Comparison of ENCODE assay signal across 32 cellular contexts in the genomic region with DNA sequence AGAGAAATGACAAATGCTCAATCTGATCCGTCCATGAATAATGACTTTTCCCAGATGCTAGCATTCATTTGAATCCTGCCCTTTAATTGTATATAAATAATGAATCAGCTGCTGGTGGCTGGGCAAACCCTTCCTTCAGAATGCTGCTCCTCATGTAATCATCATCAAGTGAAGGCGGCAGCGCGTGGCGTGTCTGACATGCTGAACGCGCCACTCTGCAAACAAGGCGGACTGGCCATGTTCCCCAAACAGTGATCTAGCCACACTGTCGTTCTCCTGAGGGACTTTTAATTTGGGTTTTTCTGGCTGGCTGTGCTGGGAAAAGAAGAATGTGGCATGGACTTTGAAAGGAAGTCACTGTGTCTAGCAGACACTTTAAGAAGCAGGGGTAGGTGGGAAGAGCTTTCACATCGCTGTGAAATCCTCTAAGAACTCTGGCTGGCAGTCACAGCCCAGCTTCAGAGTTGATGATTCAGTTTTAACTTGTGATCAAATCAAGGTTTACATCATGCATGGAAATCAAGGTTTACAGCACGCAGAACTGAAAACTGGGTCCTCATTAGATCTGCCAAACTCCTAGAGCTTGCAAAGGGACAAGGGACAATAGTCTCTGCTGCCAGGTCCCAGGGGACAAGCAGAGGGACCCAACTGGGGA.
DNase-seq lines count a peak whose midpoint lies in the region; ATAC-seq, FAIRE-seq and TF ChIP-seq lines count a peak whose summit lies in the region.
"Had no signal": no experiment of that assay in that cellular context is flagged by ENCODE, and none has a peak within 500 bp of the region (broad histone marks: within the 10 kb centered on the region; RNA-seq: fewer than 3 reads in every experiment).

No MANE protein-coding gene starts in this region.

- no peak for TF ChIP-seq CTCF in foreskin keratinocyte (conservative IDR thresholded peaks at IDR 0.05)
- TF ChIP-seq CTCF in kidney (IDR thresholded peaks at IDR 0.05; ENCODE audit: borderline replicate concordance, extremely low read depth, insufficient read depth), result no peak

- DNase-seq in AG08395 (ENCODE audit: low spot score) (peak; percentile 15), NCI-H69 (lab: John Stamatoyannopoulos, UW) (peak; percentile 4), fibroblast of peridontal ligament (ENCODE audit: extremely low read depth) (peak; percentile 73), posterior cingulate gyrus (peak in 7 of 10 donors; percentile 17 to 90 (median 53)), mucosa of gallbladder (ENCODE audit: low spot score) (no peak), foreskin keratinocyte (no peak), kidney (no peak)
- DNase-seq: activated CD4-positive, alpha-beta memory T cell treated with anti-CD3 and anti-CD28 coated beads for 36 hours; activated CD4-positive, CD25-positive, alpha-beta regulatory T cell treated with anti-CD3 and anti-CD28 coated beads, Interleukin-2, amount 50 U/mL, for 72 hours; activated naive CD4-positive, alpha-beta T cell; CD8-positive, alpha-beta T cell; GOT3; islet precursor cell; left ventricle myocardium inferior; naive B cell; NCI-H1105; NCI-H2029 treated with DMSO at 0.1 percent for 48 hours; NCI-H524 treated with DMSO at 0.1 percent for 48 hours; Peyer's patch; psoas muscle; SHP77; stimulated activated naive B cell treated with anti-CD40 and anti-IgM and Interleukin-4, amounts not matched to agents 10 μg/mL and 1 μg/mL and 100 μg/mL, for 72 hours; T-helper 17 cell; upper lobe of right lung had no signal

- H3K27me3 ChIP-seq in foreskin keratinocyte, result no peaks in the 10 kb centered on the region
- H3K27me3 ChIP-seq: neutrophil, Peyer's patch, suprapubic skin, upper lobe of right lung had no signal

- intact Hi-C loops in posterior cingulate gyrus (cut with DNase I) (no loop called here), kidney (cut with DNase I) (no loop called here)

- H3K9ac ChIP-seq in kidney (ENCODE audit: low read length in 2 of 2), result no peak overlapping the region

- H3K27ac ChIP-seq in foreskin keratinocyte (no peak overlapping the region), kidney (ENCODE audit: low read depth in 2 of 2, low read length in 2 of 2) (no peak overlapping the region)
- H3K27ac ChIP-seq: left ventricle myocardium inferior, neutrophil, Peyer's patch, psoas muscle, suprapubic skin, upper lobe of right lung had no signal

- H3K36me3 ChIP-seq in kidney (ENCODE audit: control insufficient read depth in 1 of 2, insufficient read depth in 2 of 2, low read length in 2 of 2), result peaks cover 0 to 4% of the 10 kb centered on the region in 2 donors
- H3K36me3 ChIP-seq: neutrophil, Peyer's patch, suprapubic skin, upper lobe of right lung had no signal

- no peaks in the 10 kb centered on the region for H3K9me3 ChIP-seq in kidney (ENCODE audit: control insufficient read depth in 1 of 2, low read length in 2 of 2)
- H3K9me3 ChIP-seq: left ventricle myocardium inferior, neutrophil, Peyer's patch, psoas muscle, suprapubic skin, upper lobe of right lung had no signal

- H3K4me1 ChIP-seq in foreskin keratinocyte (no peaks in the 10 kb centered on the region), kidney (ENCODE audit: control insufficient read depth in 1 of 2, insufficient read depth in 1 of 2, low read depth in 1 of 2, low read length in 2 of 2) (no peaks in the 10 kb centered on the region)
- H3K4me1 ChIP-seq: left ventricle myocardium inferior, Peyer's patch, psoas muscle, suprapubic skin, upper lobe of right lung had no signal

- FAIRE-seq in kidney (lab: Jason Lieb, UNC), result no peak
- FAIRE-seq: A204.1, GM18507, GM19239, HTR-8/SVneo had no signal

- ATAC-seq in foreskin keratinocyte (no peak), GM18498 (IDR thresholded peaks at IDR 0.05; ENCODE audit: unreplicated experiment) (no peak)
- ATAC-seq: CD8-positive, alpha-beta T cell; K562; psoas muscle; stimulated activated naive B cell treated with anti-CD40 and anti-IgM and Interleukin-4, amounts not matched to agents 10 μg/mL and 1 μg/mL and 100 μg/mL, for 72 hours; T-helper 17 cell; upper lobe of right lung had no signal

- no peak overlapping the region for H3K4me3 ChIP-seq in kidney (ENCODE audit: low read length in 2 of 2)
- H3K4me3 ChIP-seq: K562, left ventricle myocardium inferior, Peyer's patch, psoas muscle, suprapubic skin, upper lobe of right lung had no signal

Comparison
In these comparisons a context has a peak if more than half of its experiments do, and no peak if none do; other contexts are left out.
1. DNase-seq: peak in AG08395 (single experiment), NCI-H69 (single experiment), fibroblast of peridontal ligament (single experiment) and posterior cingulate gyrus (7 of 10); none in mucosa of gallbladder (single experiment), foreskin keratinocyte (0 of 2) and kidney (single experiment).